ENCODE assay signal across 8 cellular contexts in genomic region chr17:5281814-5282638, GRCh38. TPM values are rescaled to one million over a fixed set of nuclear protein-coding genes. Genes with fewer than 3 reads are reported as not detected.
DNase-seq lines count a peak whose midpoint lies in the region; ATAC-seq and TF ChIP-seq lines count a peak whose summit lies in the region.

Gene RABEP1, plus strand, starts transcription at chr17:5282284. Its CDS starts 203 bp downstream, at chr17:5282487.

- H3K27ac ChIP-seq in adrenal gland (peak within 1 kb of the TSS in 4 of 5 donors; percentile 87 to 97 (median 88)), heart right ventricle (peak within 1 kb of the TSS; percentile 67 to 96 (median 95))

- no peaks in the 10 kb centered on the region for H3K9me3 ChIP-seq in adrenal gland (replicated peaks in 1 of 3)
- H3K9me3 ChIP-seq in heart right ventricle, result no peaks in the 10 kb centered on the region

- no peaks in the 10 kb centered on the region for H3K9me3 Mint-ChIP-seq in type B pancreatic cell

- H3K36me3 ChIP-seq in adrenal gland (replicated peaks in 1 of 2) (no peaks in the 10 kb centered on the region), heart right ventricle (no peaks in the 10 kb centered on the region)

- H3K4me3 Mint-ChIP-seq in type B pancreatic cell, result peak within 1 kb of the TSS; percentile 90

- H3K36me3 Mint-ChIP-seq in type B pancreatic cell, result peaks cover 10% of the 10 kb centered on the region

- peaks cover 24% of the 10 kb centered on the region for H3K4me1 Mint-ChIP-seq in type B pancreatic cell (ENCODE audit: unreplicated experiment)

- H3K4me1 ChIP-seq in adrenal gland (replicated peaks in 1 of 2) (peaks cover 21 to 34% of the 10 kb centered on the region in 2 donors), heart right ventricle (peaks cover 0 to 42% (median 32%) of the 10 kb centered on the region in 9 donors)

- DNase-seq in GDM1 (lab: John Stamatoyannopoulos, UW), result peak; percentile 87
- DNase-seq in HFF-Myc (ENCODE audit: extremely low read depth, low read depth), result peak; percentile 53
- DNase-seq in NCI-H146 (lab: John Stamatoyannopoulos, UW), result peak; percentile 91
- peak; percentile 91 to 95 (median 93) for DNase-seq in adrenal gland
- DNase-seq in heart right ventricle, result peak; percentile 95 to 96
- DNase-seq in posterior vena cava (ENCODE audit: low spot score), result peak; percentile 98
- peak; percentile 97 for DNase-seq in type B pancreatic cell (ENCODE audit: extremely low spot score, unreplicated experiment)

- peak; percentile 73 to 90 for TF ChIP-seq POLR2A in adrenal gland (IDR thresholded peaks at IDR 0.05)

- peak; percentile 94 to 98 (median 96) for ATAC-seq in heart right ventricle

- TF ChIP-seq CTCF in HFF-Myc (IDR thresholded peaks at IDR 0.05; ENCODE audit: low read depth, low read length, missing control alignments) (no peak), adrenal gland (IDR thresholded peaks at IDR 0.05) (peak in 5 of 6 experiments; percentile 31 to 60 (median 41)), heart right ventricle (IDR thresholded peaks at IDR 0.05) (peak in 6 of 9 donors; percentile 7 to 33 (median 15)), type B pancreatic cell (conservative IDR thresholded peaks at IDR 0.05) (peak; percentile 71)

- 1 to 2% (median 2%) methylated on average over 5 to 95 of the region's 97 CpGs for WGBS in adrenal gland, 4 donors
- 1% methylated on average over 66 to 97 of the region's 97 CpGs for WGBS in heart right ventricle, 2 donors

- H3K4me3 ChIP-seq in HFF-Myc (replicated peaks; ENCODE audit: low read depth, low read length) (peak within 1 kb of the TSS; percentile 79), adrenal gland (peak within 1 kb of the TSS; percentile 38 to 95 (median 66)), heart right ventricle (peak within 1 kb of the TSS; percentile 40 to 91 (median 78))

- H3K27me3 Mint-ChIP-seq in type B pancreatic cell, result peaks cover 6% of the 10 kb centered on the region

- H3K27me3 ChIP-seq in adrenal gland (no peaks in the 10 kb centered on the region), heart right ventricle (no peaks in the 10 kb centered on the region)

- peak within 1 kb of the TSS; percentile 82 for H3K27ac Mint-ChIP-seq in type B pancreatic cell

- intact Hi-C loops in T-helper 1 cell treated with Interleukin-12 subunit alpha and Interleukin-12 subunit beta and Interleukin-4 antibody, amounts not matched to agents 30 ng/mL and 1 ng/mL, for 36 hours (cut with micrococcal nuclease), result loop anchor here (1.0 to 10.0 kb wide), 4 partner anchors 85 to 577 kb away; partner anchors contain the start of genes C1QBP, NUP88 and PELP1
- intact Hi-C loops in adrenal gland (cut with DNase I) (no loop called here), heart right ventricle (cut with DNase I) (loop anchor here in 1 of 10 donors (5.0 kb wide), 1 partner anchor 90 kb away; the partner anchor contains the start of gene ZNF594), posterior vena cava (cut with DNase I) (no loop called here)

RNA-seq across cellular contexts. Expression of gene RABEP1, which starts in this region (rescaled TPM):
- total RNA-seq in T-helper 1 cell treated with Interleukin-12 subunit alpha and Interleukin-12 subunit beta and Interleukin-4 antibody, amounts not matched to agents 30 ng/mL and 1 ng/mL, for 36 hours, result 38.9 and 39.1 TPM in 2 replicates
- 10 to 100 TPM; 26.7 to 53.5 (median 46.5) TPM for total RNA-seq in adrenal gland
- polyA plus RNA-seq in adrenal gland, result 10 to 100 TPM; 21.1 to 64.5 (median 34.3) TPM
- total RNA-seq in heart right ventricle, result 10 to 100 TPM; 51.3 to 69.1 (median 57.6) TPM
- polyA plus RNA-seq in heart right ventricle, result 10 to 100 TPM; 19.5 to 24.3 TPM
- total RNA-seq in posterior vena cava, result 10 to 100 TPM; 41.5 to 47.3 TPM
- 32.3 and 43.7 TPM in 2 replicates for total RNA-seq in type B pancreatic cell (ENCODE audit: low replicate concordance)

Comparison
In these comparisons a context has a peak if more than half of its experiments do, and no peak if none do; other contexts are left out.
1. Peak in every context shown above with its lines: DNase-seq, ATAC-seq, H3K4me3 ChIP-seq and H3K27ac ChIP-seq.